In genomic region chr6:64227868-64228267, GRCh38 we compare ENCODE assay signal across 29 cellular contexts.
"Had no signal": no experiment of that assay in that cellular context is flagged by ENCODE, and none has a peak within 500 bp of the region (broad histone marks: within the 10 kb centered on the region; RNA-seq: fewer than 3 reads in every experiment).

No MANE protein-coding gene starts in this region.

- H3K27me3 ChIP-seq: ascending aorta, breast epithelium, esophagus squamous epithelium, gastrocnemius medialis, heart left ventricle had no signal

- ATAC-seq: activated CD4-positive, alpha-beta T cell treated with anti-CD3 and anti-CD28 coated beads for 36 hours; activated CD8-positive, alpha-beta memory T cell treated with anti-CD3 and anti-CD28 coated beads, Interleukin-2, amount 10 ng/mL, durations not matched to agents 7 days and 5 days; activated CD8-positive, alpha-beta T cell treated with anti-CD3 and anti-CD28 coated beads, Interleukin-2, amount 10 ng/mL, durations not matched to agents 7 days and 5 days; activated naive CD4-positive, alpha-beta T cell treated with anti-CD3 and anti-CD28 coated beads, Interleukin-2, amount 50 U/mL, for 72 hours; effector memory CD8-positive, alpha-beta T cell; gastrocnemius medialis; heart left ventricle; T-helper 17 cell had no signal

- H3K36me3 ChIP-seq: ascending aorta, breast epithelium, esophagus squamous epithelium, gastrocnemius medialis, heart left ventricle had no signal

- H3K27ac ChIP-seq: ascending aorta, breast epithelium, coronary artery, epithelial cell of prostate, esophagus squamous epithelium, gastrocnemius medialis, heart left ventricle had no signal

- DNase-seq: activated CD4-positive, alpha-beta memory T cell treated with anti-CD3 and anti-CD28 coated beads for 36 hours; activated CD4-positive, alpha-beta T cell treated with anti-CD3 and anti-CD28 coated beads for 36 hours; activated CD4-positive, alpha-beta T cell treated with anti-CD3 and anti-CD28 coated beads, Interleukin-2, amount 10 ng/mL, durations not matched to agents 24 days and 14 days; activated CD4-positive, CD25-positive, alpha-beta regulatory T cell; activated CD4-positive, CD25-positive, alpha-beta regulatory T cell treated with anti-CD3 and anti-CD28 coated beads, Interleukin-2, amount 50 U/mL, for 72 hours; activated CD8-positive, alpha-beta memory T cell treated with anti-CD3 and anti-CD28 coated beads, Interleukin-2, amount 10 ng/mL, durations not matched to agents 7 days and 5 days; activated CD8-positive, alpha-beta memory T cell treated with anti-CD3 and anti-CD28 coated beads, Interleukin-2, amount 50 U/mL, for 4 hours; activated CD8-positive, alpha-beta T cell treated with anti-CD3 and anti-CD28 coated beads, Interleukin-2, amount 10 ng/mL, durations not matched to agents 7 days and 5 days; activated effector memory CD4-positive, alpha-beta T cell treated with anti-CD3 and anti-CD28 coated beads, Interleukin-2, amount 50 U/mL, for 16 hours; activated naive CD4-positive, alpha-beta T cell treated with anti-CD3 and anti-CD28 coated beads, Interleukin-2, amount 10 ng/mL, durations not matched to agents 7 days and 5 days; activated naive CD8-positive, alpha-beta T cell treated with anti-CD3 and anti-CD28 coated beads, Interleukin-2, amount 10 ng/mL, durations not matched to agents 7 days and 5 days; activated T-cell treated with anti-CD3 and anti-CD28 coated beads, Interleukin-2, amount 50 U/mL, for 1 hour; activated T-cell treated with anti-CD3 and anti-CD28 coated beads, Interleukin-2, amount 50 U/mL, for 48 hours; dermis blood vessel endothelial cell; effector CD4-positive, alpha-beta T cell; effector memory CD8-positive, alpha-beta T cell; esophagus squamous epithelium; foreskin fibroblast; gastrocnemius medialis; glutamatergic neuron; heart left ventricle; T-helper 1 cell; T-helper 17 cell; T1000 had no signal

- H3K9me3 ChIP-seq: ascending aorta, breast epithelium, esophagus squamous epithelium, gastrocnemius medialis, heart left ventricle had no signal

- H3K4me1 ChIP-seq: ascending aorta, breast epithelium, esophagus squamous epithelium, gastrocnemius medialis had no signal

- H3K4me3 ChIP-seq: ascending aorta, breast epithelium, coronary artery, esophagus squamous epithelium, gastrocnemius medialis, heart left ventricle had no signal
